26 cellular contexts compared by ENCODE assay signal in the genomic region with DNA sequence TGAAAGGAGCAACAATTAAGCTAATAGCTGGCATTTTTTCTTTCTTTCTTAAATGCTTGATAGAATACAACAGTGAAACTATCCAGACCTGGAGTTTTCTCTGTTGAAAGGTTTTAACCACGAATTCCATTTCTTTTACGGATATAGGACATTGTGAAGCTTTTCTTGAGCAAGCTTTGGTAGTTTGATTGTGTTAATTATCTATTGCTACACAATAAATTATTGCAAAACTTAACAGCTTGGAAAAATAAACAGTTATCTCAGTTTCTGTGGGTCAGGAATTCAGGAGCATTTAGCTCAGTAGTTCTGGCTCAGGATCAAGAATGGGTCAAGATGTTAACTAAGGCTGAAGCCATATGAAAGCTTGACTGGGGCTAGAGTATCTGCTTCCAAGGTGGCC. TPM values are rescaled to one million over a fixed set of nuclear protein-coding genes. Genes with fewer than 3 reads are reported as not detected.
DNase-seq lines count a peak whose midpoint lies in the region; ATAC-seq and TF ChIP-seq lines count a peak whose summit lies in the region.
"Had no signal": no experiment of that assay in that cellular context is flagged by ENCODE, and none has a peak within 500 bp of the region (broad histone marks: within the 10 kb centered on the region; RNA-seq: fewer than 3 reads in every experiment).

No MANE protein-coding gene starts in this region.

- H3K4me3 ChIP-seq in left ventricle myocardium inferior (no peak overlapping the region), right atrium auricular region (no peak overlapping the region), astrocyte of the cerebellum (ENCODE audit: low read depth, low read length) (no peak overlapping the region), right cardiac atrium (ENCODE audit: low read length) (no peak overlapping the region)
- H3K4me3 ChIP-seq: A549, colonic mucosa, PC-9, sigmoid colon, SJSA1, upper lobe of right lung had no signal

- H3K27ac ChIP-seq in left ventricle myocardium inferior (replicated peaks): peak overlapping the region; percentile 25
- H3K27ac ChIP-seq in right atrium auricular region: no peak overlapping the region
- no peak overlapping the region for H3K27ac ChIP-seq in right cardiac atrium (ENCODE audit: low read length)
- H3K27ac ChIP-seq in caudate nucleus (ENCODE audit: low read depth, low read length): no peak overlapping the region
- H3K27ac ChIP-seq: A549, colonic mucosa, HL-60, PC-9, SJSA1, upper lobe of right lung had no signal

- H3K4me1 ChIP-seq in left ventricle myocardium inferior (peaks cover 9% of the 10 kb centered on the region), right atrium auricular region (no peaks in the 10 kb centered on the region), right cardiac atrium (ENCODE audit: control insufficient read depth, insufficient read depth, low read length) (peaks cover 4% of the 10 kb centered on the region)
- H3K4me1 ChIP-seq: A549, colonic mucosa, SJSA1, upper lobe of right lung had no signal

- TF ChIP-seq CTCF in left ventricle myocardium inferior (IDR thresholded peaks at IDR 0.05; ENCODE audit: borderline replicate concordance) (no peak), right atrium auricular region (IDR thresholded peaks at IDR 0.05) (no peak), astrocyte of the cerebellum (IDR thresholded peaks at IDR 0.05; ENCODE audit: low read depth, low read length, missing control alignments) (no peak)

- no peaks in the 10 kb centered on the region for H3K27me3 ChIP-seq in left ventricle myocardium inferior (ENCODE audit: low read depth)
- no peaks in the 10 kb centered on the region for H3K27me3 ChIP-seq in right atrium auricular region
- H3K27me3 ChIP-seq in right cardiac atrium (ENCODE audit: control insufficient read depth, insufficient read depth): no peaks in the 10 kb centered on the region
- H3K27me3 ChIP-seq: colonic mucosa, sigmoid colon, SJSA1, upper lobe of right lung had no signal

- DNase-seq in left ventricle myocardium inferior: no peak
- no peak for DNase-seq in right atrium auricular region (ENCODE audit: low spot score)
- DNase-seq in astrocyte of the cerebellum (ENCODE audit: low read depth): peak; percentile 27
- no peak for DNase-seq in right cardiac atrium
- no peak for DNase-seq in NCI-H2107 (lab: John Stamatoyannopoulos, UW)
- DNase-seq in caudate nucleus (lab: John Stamatoyannopoulos, UW): no peak
- DNase-seq: activated CD8-positive, alpha-beta T cell treated with anti-CD3 and anti-CD28 coated beads for 36 hours; activated naive CD4-positive, alpha-beta T cell treated with Interleukin-2 at 50 U/mL for 16 hours; activated T-cell treated with anti-CD3 and anti-CD28 coated beads, Interleukin-2, amount 50 U/mL, for 1 hour; aorta; CD4-positive, alpha-beta memory T cell; colonic mucosa; naive B cell; NCI-H1694; PC-9; sigmoid colon; upper lobe of right lung had no signal

- in situ Hi-C loops in astrocyte of the cerebellum (cut with HindIII; ENCODE audit: low sequenced_read_pairs): no loop called here

- intact Hi-C loops in left ventricle myocardium inferior (cut with micrococcal nuclease) (no loop called here), right cardiac atrium (cut with DNase I) (no loop called here)

- H3K9me3 ChIP-seq in left ventricle myocardium inferior (replicated peaks): no peaks in the 10 kb centered on the region
- H3K9me3 ChIP-seq in right atrium auricular region: no peaks in the 10 kb centered on the region
- H3K9me3 ChIP-seq in right cardiac atrium (ENCODE audit: control insufficient read depth, low read length): no peaks in the 10 kb centered on the region
- H3K9me3 ChIP-seq: A549, colonic mucosa, sigmoid colon, SJSA1, upper lobe of right lung had no signal

- WGBS in right cardiac atrium: 55% methylated on average over 2 of the region's 2 CpGs

- H3K36me3 ChIP-seq in left ventricle myocardium inferior (no peaks in the 10 kb centered on the region), right atrium auricular region (no peaks in the 10 kb centered on the region)
- H3K36me3 ChIP-seq: colonic mucosa, SJSA1, upper lobe of right lung had no signal

- ATAC-seq in right cardiac atrium (peak; percentile 79 to 80), GM21381 (IDR thresholded peaks at IDR 0.05; ENCODE audit: unreplicated experiment) (no peak)
- ATAC-seq in activated CD4-positive, CD25-positive, alpha-beta regulatory T cell treated with anti-CD3 and anti-CD28 coated beads, Interleukin-2, amount 50 U/mL, for 24 hours: no peak
- ATAC-seq: A549; activated CD8-positive, alpha-beta T cell treated with anti-CD3 and anti-CD28 coated beads for 36 hours; upper lobe of right lung; WTC11 had no signal

RNA-seq across cellular contexts. Expression of a gene that starts 11.7 kb away (rescaled TPM):
- total RNA-seq in left ventricle myocardium inferior: 3.2 TPM
- total RNA-seq in right atrium auricular region: 1 to 10 TPM; 3.4 to 4.8 TPM
- total RNA-seq in right cardiac atrium: 1 to 10 TPM; 4.1 to 5.9 (median 4.4) TPM
- polyA plus RNA-seq in right cardiac atrium: 3.5 TPM

RNA-seq across cellular contexts. Expression of a gene that starts 11.7 kb away (rescaled TPM):
- not detected for total RNA-seq in left ventricle myocardium inferior
- total RNA-seq in right atrium auricular region: not detected
- total RNA-seq in right cardiac atrium: not detected
- polyA plus RNA-seq in right cardiac atrium: 0.14 TPM
- total RNA-seq: activated CD8-positive, alpha-beta T cell treated with anti-CD3 and anti-CD28 coated beads for 36 hours; CD4-positive, alpha-beta memory T cell; colonic mucosa; lung microvascular endothelial cell; sigmoid colon; SJSA1; T-helper 2 cell treated with Interferon-gamma antibody and Interleukin-4, amounts not matched to agents 100 ng/mL and 5 ng/mL, for 36 hours; upper lobe of right lung had no signal
- polyA plus RNA-seq: CD4-positive, alpha-beta memory T cell; IgD-negative memory B cell had no signal

RNA-seq across cellular contexts. Expression of a gene that starts 27.7 kb away (rescaled TPM):
- total RNA-seq in left ventricle myocardium inferior (10.4 TPM), right atrium auricular region (10 to 100 TPM; 13.8 to 16.7 TPM), right cardiac atrium (10 to 100 TPM; 22.5 to 29.5 (median 25.7) TPM)
- 16.7 TPM for polyA plus RNA-seq in right cardiac atrium

Comparison
In these comparisons a context has a peak if more than half of its experiments do, and no peak if none do; other contexts are left out.
1. ATAC-seq: peak in right cardiac atrium (2 of 2); none in activated CD4-positive, CD25-positive, alpha-beta regulatory T cell treated with anti-CD3 and anti-CD28 coated beads, Interleukin-2, amount 50 U/mL, for 24 hours (0 of 2) and GM21381 (single experiment).